ENCODE assay signal across 8 cellular contexts in the genomic region with DNA sequence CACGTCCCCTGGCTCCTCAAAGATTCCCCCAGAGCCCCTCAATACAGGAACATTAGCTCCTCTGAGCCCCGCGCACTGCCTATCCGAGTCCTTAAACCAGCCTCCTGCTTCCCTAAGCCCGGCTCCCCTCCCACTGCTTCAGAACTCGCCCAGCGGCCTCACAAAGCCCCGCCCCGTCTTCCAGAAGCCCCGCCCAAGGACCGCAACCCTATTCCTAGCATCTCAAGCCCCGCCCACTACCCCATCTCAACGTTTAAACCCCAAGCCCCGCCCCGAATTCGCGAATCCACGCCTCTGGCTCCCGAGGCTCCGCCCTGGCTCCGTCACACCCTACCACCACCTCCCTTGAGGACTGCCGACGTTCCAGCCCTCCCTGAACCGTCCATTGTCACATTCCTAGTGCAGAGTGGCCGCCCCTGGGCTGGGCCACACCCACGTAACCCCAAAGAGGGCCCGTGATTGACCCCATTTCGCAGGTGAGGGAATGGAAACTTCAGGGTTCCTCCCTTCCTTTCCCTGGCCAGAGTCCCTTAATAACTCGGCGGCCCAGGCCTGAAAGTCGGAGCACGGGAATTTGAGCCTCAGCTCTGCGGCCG. TPM values are rescaled to one million over a fixed set of nuclear protein-coding genes. Genes with fewer than 3 reads are reported as not detected.
DNase-seq lines count a peak whose midpoint lies in the region; ATAC-seq and TF ChIP-seq lines count a peak whose summit lies in the region.

No MANE protein-coding gene starts in this region.

- H3K4me3 Mint-ChIP-seq in activated CD4-positive, alpha-beta T cell treated with anti-CD3 and anti-CD28 coated beads for 36 hours, result peak overlapping the region; percentile 88

- H3K4me3 ChIP-seq in choroid plexus epithelial cell (ENCODE audit: low read depth, low read length), result peak overlapping the region; percentile 92

- CTCF ChIA-PET in activated CD4-positive, alpha-beta T cell treated with anti-CD3 and anti-CD28 coated beads for 36 hours (lab: Charles Lee), result interaction anchor here (0.6 to 2.8 kb wide), 3 partner anchors 65 to 109 kb away, joined by 3 to 16 read pairs (median 5); no protein-coding TSS in a partner anchor

- peak; percentile 64 for ATAC-seq in HG03432 (IDR thresholded peaks at IDR 0.05; ENCODE audit: unreplicated experiment)
- peak; percentile 82 for ATAC-seq in activated CD4-positive, alpha-beta T cell treated with anti-CD3 and anti-CD28 coated beads for 36 hours

- intact Hi-C loops in activated CD4-positive, alpha-beta T cell treated with anti-CD3 and anti-CD28 coated beads for 36 hours (cut with DNase I, micrococcal nuclease), result loop anchor here (1.0 to 5.0 kb wide), 19 partner anchors 36 to 1640 kb away; a partner anchor contains a TSS

- H3K27ac Mint-ChIP-seq in activated CD4-positive, alpha-beta T cell treated with anti-CD3 and anti-CD28 coated beads for 36 hours, result peak overlapping the region; percentile 93

- no peaks in the 10 kb centered on the region for H3K27me3 Mint-ChIP-seq in activated CD4-positive, alpha-beta T cell treated with anti-CD3 and anti-CD28 coated beads for 36 hours

- TF ChIP-seq CTCF in AG09319 (IDR thresholded peaks at IDR 0.05; ENCODE audit: low read depth, low read length), result no peak
- no peak for TF ChIP-seq CTCF in choroid plexus epithelial cell (conservative IDR thresholded peaks at IDR 0.05; ENCODE audit: low read depth, low read length)

- POLR2A ChIA-PET in activated CD4-positive, alpha-beta T cell treated with anti-CD3 and anti-CD28 coated beads for 36 hours (lab: Charles Lee), result interaction anchor here (1.3 kb wide), 1 partner anchor 42 kb away, joined by 4 read pairs; no protein-coding TSS in a partner anchor

- DNase-seq in AG09319 (ENCODE audit: extremely low read depth, low read depth) (peak; percentile 94), NCI-H460 (ENCODE audit: extremely low read depth, low read depth) (peak; percentile 99), choroid plexus epithelial cell (ENCODE audit: low read depth) (peak; percentile 99), kidney glomerular epithelial cell (lab: John Stamatoyannopoulos, UW) (peak; percentile 96)
- peak; percentile 99 for DNase-seq in activated CD4-positive, alpha-beta T cell treated with anti-CD3 and anti-CD28 coated beads for 36 hours
- peak; percentile 93 to 96 for DNase-seq in stimulated activated CD4-positive, alpha-beta T cell treated with anti-CD3 and anti-CD28 coated beads, Interleukin-1b, Interleukin-23, amount 100 ng/mL, for 1 hour (ENCODE audit: low read depth in 2 of 2)

- no peaks in the 10 kb centered on the region for H3K9me3 Mint-ChIP-seq in activated CD4-positive, alpha-beta T cell treated with anti-CD3 and anti-CD28 coated beads for 36 hours (ENCODE audit: low read depth)

- no peaks in the 10 kb centered on the region for H3K36me3 Mint-ChIP-seq in activated CD4-positive, alpha-beta T cell treated with anti-CD3 and anti-CD28 coated beads for 36 hours (ENCODE audit: low read depth)

- H3K4me1 Mint-ChIP-seq in activated CD4-positive, alpha-beta T cell treated with anti-CD3 and anti-CD28 coated beads for 36 hours, result peaks cover 36% of the 10 kb centered on the region

- TF ChIP-seq POLR2A in GM19193 (IDR thresholded peaks at IDR 0.05; ENCODE audit: extremely low read depth, insufficient read depth, insufficient read length), result peak; percentile 39

RNA-seq across cellular contexts. Expression of a gene that starts 0.6 kb away (rescaled TPM):
- 47.3 and 52.8 TPM in 2 replicates for total RNA-seq in NCI-H460 (2014; rRNA removed; shearing (Covaris generic))
- 35.8 and 35.9 TPM in 2 replicates for polyA plus RNA-seq in NCI-H460 (2014; cell fraction: nucleus; rRNA removed)
- 10 to 100 TPM; 83.5 to 90.8 TPM for total RNA-seq in activated CD4-positive, alpha-beta T cell treated with anti-CD3 and anti-CD28 coated beads for 36 hours

Comparison
In these comparisons a context has a peak if more than half of its experiments do, and no peak if none do; other contexts are left out.
1. Peak in every context shown above with its lines: DNase-seq, ATAC-seq and H3K4me3 ChIP-seq.